Comparison of ENCODE assay signal across 29 cellular contexts in the genomic region with DNA sequence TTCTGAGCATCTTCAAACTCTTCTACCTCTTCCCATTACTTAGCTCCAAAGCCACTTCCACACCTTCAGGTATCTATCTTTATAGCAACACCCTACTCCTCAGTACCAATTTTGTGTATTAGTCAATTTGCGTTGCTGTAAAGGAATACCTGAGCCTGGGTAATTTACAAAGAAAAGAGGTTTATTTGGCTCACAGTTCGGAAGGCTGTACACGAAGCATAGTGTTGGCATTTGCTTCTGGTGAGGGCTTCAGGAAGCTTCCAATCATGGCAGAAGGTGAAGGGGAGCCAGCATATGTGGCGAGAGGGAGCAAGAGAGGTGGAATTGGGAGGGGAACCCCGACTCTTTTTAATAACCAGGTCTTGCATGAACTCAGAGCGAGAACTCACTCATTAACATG. TPM values are rescaled to one million over a fixed set of nuclear protein-coding genes. Genes with fewer than 3 reads are reported as not detected.
"Had no signal": no experiment of that assay in that cellular context is flagged by ENCODE, and none has a peak within 500 bp of the region (broad histone marks: within the 10 kb centered on the region; RNA-seq: fewer than 3 reads in every experiment).

No MANE protein-coding gene starts in this region.

- H3K27ac ChIP-seq: dorsolateral prefrontal cortex, foreskin keratinocyte, hepatocyte, neutrophil, spleen, thoracic aorta, transverse colon had no signal

- DNase-seq: cortex of kidney; dorsolateral prefrontal cortex; effector memory CD4-positive, alpha-beta T cell; erythroblast; foreskin keratinocyte; islet precursor cell; mammary epithelial cell; naive thymus-derived CD4-positive, alpha-beta T cell; nephron progenitor cell; spleen; stimulated activated CD4-positive, alpha-beta T cell treated with anti-CD3 and anti-CD28 coated beads, Interleukin-15, amount 100 ng/mL, for 24 hours; stimulated activated CD4-positive, alpha-beta T cell treated with anti-CD3 and anti-CD28 coated beads, Interleukin-1b, Interleukin-23, amount 100 ng/mL, for 48 hours; stimulated activated CD4-positive, alpha-beta T cell treated with anti-CD3 and anti-CD28 coated beads, Interleukin-4, amount 100 ng/mL, for 4 hours; stimulated activated naive CD4-positive, alpha-beta T cell; stomach; substantia nigra; transverse colon had no signal

- H3K27me3 ChIP-seq: dorsolateral prefrontal cortex, hepatocyte, stomach, transverse colon had no signal

- ATAC-seq: foreskin keratinocyte; left lobe of liver; naive thymus-derived CD4-positive, alpha-beta T cell; sciatic nerve had no signal

- H3K4me1 ChIP-seq: foreskin keratinocyte had no signal

- H3K4me3 ChIP-seq: dorsolateral prefrontal cortex, hepatocyte, spleen, stomach, thoracic aorta, transverse colon had no signal

- H3K27ac Mint-ChIP-seq: naive thymus-derived CD4-positive, alpha-beta T cell; nephron progenitor cell had no signal

- H3K36me3 ChIP-seq: neutrophil, spleen, stomach, thoracic aorta, transverse colon had no signal

- H3K79me2 ChIP-seq: hepatocyte had no signal

- H3K9me3 ChIP-seq: neutrophil, transverse colon had no signal

- H3K4me2 ChIP-seq: hepatocyte had no signal

- H2AFZ ChIP-seq: hepatocyte had no signal

- H3K4me3 Mint-ChIP-seq: naive thymus-derived CD4-positive, alpha-beta T cell; nephron progenitor cell had no signal

RNA-seq across cellular contexts. Expression of gene CRYGN, which starts 17.6 kb away (rescaled TPM):
- total RNA-seq: chondrocyte, endothelial cell of umbilical vein, foreskin keratinocyte, hepatocyte, left lobe of liver, lower leg skin, mammary epithelial cell, mononuclear cell, pulmonary artery endothelial cell, skeletal muscle tissue, stomach, transverse colon, ureter had no signal
- polyA plus RNA-seq: endothelial cell of umbilical vein, foreskin keratinocyte, mammary epithelial cell, stomach had no signal

RNA-seq across cellular contexts. Expression of gene WDR86, which starts 47.7 kb away (rescaled TPM):
- total RNA-seq: chondrocyte, endothelial cell of umbilical vein, foreskin keratinocyte, pulmonary artery endothelial cell had no signal
- polyA plus RNA-seq: endothelial cell of umbilical vein, foreskin keratinocyte, mammary epithelial cell had no signal
